ENCODE assay signal across 8 cellular contexts in the genomic region with DNA sequence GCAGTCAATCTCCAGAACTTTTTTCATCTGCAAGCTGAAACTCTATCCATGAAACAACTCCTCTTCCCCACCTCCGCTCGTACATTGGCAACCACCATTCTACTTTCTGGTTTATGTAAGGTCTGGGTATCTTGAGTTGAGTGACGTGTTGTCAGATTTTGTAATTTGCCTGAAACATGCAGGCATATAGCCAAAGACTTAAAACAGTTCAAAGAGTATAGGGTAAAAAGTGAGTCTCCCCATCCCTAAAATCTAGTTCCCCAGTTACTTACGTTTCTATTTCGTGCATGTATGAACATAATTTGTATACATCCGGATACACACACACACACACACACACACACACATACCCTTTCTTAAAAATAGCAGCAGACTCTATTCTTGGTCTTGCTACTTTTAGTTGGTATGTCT. TPM values are rescaled to one million over a fixed set of nuclear protein-coding genes. Genes with fewer than 3 reads are reported as not detected.
DNase-seq lines count a peak whose midpoint lies in the region; ATAC-seq and TF ChIP-seq lines count a peak whose summit lies in the region.

No MANE protein-coding gene starts in this region.

- no peaks in the 10 kb centered on the region; the same call in 1 of the 2 replicates for H3K4me1 ChIP-seq in H9 (ENCODE audit: insufficient read depth, low read length)
- H3K4me1 ChIP-seq in foreskin keratinocyte, result peaks cover 8% of the 10 kb centered on the region

- no peak overlapping the region for H4K8ac ChIP-seq in H9 (replicated peaks; ENCODE audit: insufficient read length, low read depth, low read length)

- no peak overlapping the region for H4K91ac ChIP-seq in H9 (ENCODE audit: insufficient read length, low read depth, low read length)

- no peak overlapping the region for H3K56ac ChIP-seq in H9 (ENCODE audit: insufficient read length, low read depth, low read length)

- TF ChIP-seq CTCF in AG09309 (IDR thresholded peaks at IDR 0.05; ENCODE audit: control insufficient read depth, insufficient read depth, low read depth, low read length, missing control alignments), result no peak
- no peak for TF ChIP-seq CTCF in H9 (conservative IDR thresholded peaks at IDR 0.05)
- TF ChIP-seq CTCF in WERI-Rb-1 (IDR thresholded peaks at IDR 0.05; ENCODE audit: low read depth, low read length), result no peak
- no peak for TF ChIP-seq CTCF in foreskin keratinocyte (conservative IDR thresholded peaks at IDR 0.05)

- H3K4me3 Mint-ChIP-seq in H9, result peak overlapping the region; percentile 92 to 93

- peaks cover 25 to 29% of the 10 kb centered on the region in 2 experiments for H3K4me1 Mint-ChIP-seq in H9

- peak overlapping the region; percentile 1 to 92 (median 27); a peak in 3 of 7 replicates for H3K27ac Mint-ChIP-seq in H9

- no peak overlapping the region for H2BK12ac ChIP-seq in H9 (ENCODE audit: insufficient read length, low read depth, low read length)

- H3K36me3 Mint-ChIP-seq in H9 (ENCODE audit: insufficient read depth in 1 of 3, low read depth in 3 of 3), result peaks cover 0 to 4% (median 0%) of the 10 kb centered on the region in 3 experiments; a peak in 5 of 7 replicates

- no peak overlapping the region for H3K9ac ChIP-seq in H9 (ENCODE audit: extremely low read depth, insufficient read length, low read length)

- H3T11ph ChIP-seq in H9 (ENCODE audit: low read length), result no peak overlapping the region

- H3K79me1 ChIP-seq in H9 (ENCODE audit: insufficient read depth, low read depth, low read length, poor library complexity, severe bottlenecking), result no peaks in the 10 kb centered on the region

- H3K27me3 ChIP-seq in H9 (ENCODE audit: insufficient read depth, low read length) (no peaks in the 10 kb centered on the region), WERI-Rb-1 (ENCODE audit: insufficient read depth, low read depth, severe bottlenecking) (no peaks in the 10 kb centered on the region), foreskin keratinocyte (no peaks in the 10 kb centered on the region)

- H2BK5ac ChIP-seq in H9 (ENCODE audit: insufficient read length, low read length), result no peak overlapping the region

- WGBS in H9 (ENCODE audit: extremely low coverage, insufficient read length, low lambda C conversion rate), result no CpG with 5 or more reads among the region's 6 CpGs

- H3K4me3 ChIP-seq in AG09309 (ENCODE audit: control insufficient read depth, low read depth, low read length) (peak overlapping the region; percentile 63), WERI-Rb-1 (ENCODE audit: low read depth, low read length) (peak overlapping the region; percentile 78)

- H2BK20ac ChIP-seq in H9 (ENCODE audit: low read depth, low read length, poor library complexity, severe bottlenecking), result no peak overlapping the region

- H3K18ac ChIP-seq in H9 (ENCODE audit: insufficient read length, low read depth, low read length), result no peak overlapping the region

- H2BK15ac ChIP-seq in H9 (ENCODE audit: low read depth, low read length), result no peak overlapping the region

- no peaks in the 10 kb centered on the region for H3K9me3 ChIP-seq in H9 (ENCODE audit: control insufficient read depth, low read depth, low read length)
- H3K9me3 ChIP-seq in WERI-Rb-1 (ENCODE audit: severe bottlenecking), result no peaks in the 10 kb centered on the region

- ATAC-seq in foreskin keratinocyte (no peak), HG03025 (IDR thresholded peaks at IDR 0.05; ENCODE audit: low FRiP score, unreplicated experiment) (no peak)

- H2BK120ac ChIP-seq in H9 (ENCODE audit: low read depth, low read length, poor library complexity, severe bottlenecking), result no peak overlapping the region

- H3K23ac ChIP-seq in H9 (ENCODE audit: insufficient read length, low read depth, low read length), result no peak overlapping the region

- H3K4me2 ChIP-seq in H9 (ENCODE audit: insufficient read depth, insufficient read length, low read length), result peak overlapping the region; percentile 75

- H4K5ac ChIP-seq in H9 (ENCODE audit: insufficient read length, low read depth, low read length), result no peak overlapping the region

- peaks cover 10% of the 10 kb centered on the region for H3K23me2 ChIP-seq in H9 (ENCODE audit: insufficient read length, low read depth, low read length, poor library complexity, severe bottlenecking)

- no peaks in the 10 kb centered on the region for H4K20me1 ChIP-seq in H9 (ENCODE audit: control insufficient read depth, insufficient read depth, insufficient read length)

- H3K27ac ChIP-seq in H9 (ENCODE audit: insufficient read length, low read depth, low read length), result no peak overlapping the region
- H3K27ac ChIP-seq in WERI-Rb-1, result no peak overlapping the region
- peak overlapping the region; percentile 74 for H3K27ac ChIP-seq in foreskin keratinocyte

- no peak overlapping the region for H3K14ac ChIP-seq in H9 (ENCODE audit: insufficient read depth, low read length)

- peaks cover 2% of the 10 kb centered on the region for H3K36me3 ChIP-seq in WERI-Rb-1

- H3K27me3 Mint-ChIP-seq in H9 (ENCODE audit: low read depth), result no peaks in the 10 kb centered on the region

- H2AFZ ChIP-seq in H9 (ENCODE audit: low read length), result no peak overlapping the region

- H3K9me3 Mint-ChIP-seq in H9, result no peaks in the 10 kb centered on the region

- 0 out of 2 replicates have a peak, but pooled peaks cover 1% of the 10 kb centered on the region for H3K79me2 ChIP-seq in H9 (ENCODE audit: insufficient read depth, low read length)

- H3K4ac ChIP-seq in H9 (ENCODE audit: low read depth, low read length), result no peak overlapping the region

- no peak overlapping the region for H2AK5ac ChIP-seq in H9 (ENCODE audit: insufficient read length, low read length)

- DNase-seq in AG09309 (ENCODE audit: low read depth) (no peak), H9 (no peak), WERI-Rb-1 (no peak), foreskin keratinocyte (peak; percentile 26 to 52), putamen (ENCODE audit: low spot score) (peak; percentile 50), SHP77 treated with DMSO at 0.1 percent for 48 hours (lab: John Stamatoyannopoulos, UW) (no peak)
- no peak for DNase-seq in stimulated activated CD4-positive, alpha-beta T cell treated with anti-CD3 and anti-CD28 coated beads, Interleukin-2, amount 100 ng/mL, for 24 hours

RNA-seq across cellular contexts. Expression of a gene that starts 0.9 kb away (rescaled TPM):
- total RNA-seq in H9 (2021) (16.5 and 16.6 TPM in 2 replicates), foreskin keratinocyte (23.1 and 25.5 TPM in 2 replicates)
- 11.5 and 13.1 TPM in 2 replicates for polyA plus RNA-seq in foreskin keratinocyte

RNA-seq across cellular contexts. Expression of a gene that starts 47.4 kb away (rescaled TPM):
- total RNA-seq in H9 (2021), result 89.5 and 93.1 TPM in 2 replicates
- total RNA-seq in foreskin keratinocyte, result 62.1 and 67.8 TPM in 2 replicates
- 11.2 and 14.7 TPM in 2 replicates for polyA plus RNA-seq in foreskin keratinocyte

Comparison
In these comparisons a context has a peak if more than half of its experiments do, and no peak if none do; other contexts are left out.
1. DNase-seq: peak in foreskin keratinocyte (2 of 2) and putamen (single experiment); none in AG09309 (single experiment), H9 (single experiment), WERI-Rb-1 (single experiment), SHP77 treated with DMSO at 0.1 percent for 48 hours (single experiment) and stimulated activated CD4-positive, alpha-beta T cell treated with anti-CD3 and anti-CD28 coated beads, Interleukin-2, amount 100 ng/mL, for 24 hours (0 of 2).